ENCODE assay signal across 1 cellular context in the genomic region with DNA sequence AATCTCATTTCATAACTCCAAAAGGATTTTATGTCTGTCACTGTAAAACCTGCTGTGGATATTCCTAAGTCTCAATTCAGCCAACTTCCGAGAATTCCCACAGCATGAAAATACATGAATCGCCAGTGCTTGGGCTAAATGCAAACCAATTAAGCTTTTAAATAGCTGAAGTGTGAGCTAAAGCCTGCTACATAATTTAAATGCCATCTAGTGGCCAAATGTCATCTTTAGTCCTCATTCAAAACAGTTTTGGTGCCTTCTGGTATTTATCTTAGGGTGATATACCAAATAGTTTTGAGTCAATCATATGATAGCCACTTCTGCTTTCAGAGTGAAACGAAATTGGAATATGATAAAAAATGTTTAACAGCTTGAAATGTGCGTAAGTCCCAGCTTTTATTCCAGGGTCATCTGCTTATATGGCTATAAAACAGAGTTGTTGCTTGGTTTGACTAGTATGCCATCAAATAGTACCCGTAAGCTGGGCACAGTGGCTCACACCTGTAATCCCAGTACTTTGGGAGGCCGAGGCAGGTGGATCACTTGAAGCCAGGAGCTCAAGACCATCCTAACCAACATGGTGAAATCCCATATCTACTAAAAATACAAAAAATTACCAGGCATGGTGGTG.
TF ChIP-seq lines count a peak whose summit lies in the region.

No MANE protein-coding gene starts in this region.

TF ChIP-seq in H1, 55 proteins besides CTCF, POLR2A, EP300 and RAD21 (continued from another document):
- TF ChIP-seq, protein P1, sequence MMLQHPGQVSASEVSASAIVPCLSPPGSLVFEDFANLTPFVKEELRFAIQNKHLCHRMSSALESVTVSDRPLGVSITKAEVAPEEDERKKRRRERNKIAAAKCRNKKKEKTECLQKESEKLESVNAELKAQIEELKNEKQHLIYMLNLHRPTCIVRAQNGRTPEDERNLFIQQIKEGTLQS (IDR thresholded peaks at IDR 0.05; ENCODE audit: insufficient read depth, low read depth, low read length), result no peak
- TF ChIP-seq JUND (IDR thresholded peaks at IDR 0.05; ENCODE audit: low read length) (no peak), SP1 (IDR thresholded peaks at IDR 0.05; ENCODE audit: low read depth, low read length) (no peak), CBX8 (IDR thresholded peaks at IDR 0.05; ENCODE audit: borderline replicate concordance, low read depth, low read length) (no peak), SP2 (IDR thresholded peaks at IDR 0.05; ENCODE audit: low read length) (no peak), CBX5 (IDR thresholded peaks at IDR 0.05; ENCODE audit: low read depth, low read length) (no peak), SIRT6 (IDR thresholded peaks at IDR 0.05; ENCODE audit: low read length) (no peak), SRF (IDR thresholded peaks at IDR 0.05; ENCODE audit: low read depth, low read length) (no peak), BRCA1 (IDR thresholded peaks at IDR 0.05; ENCODE audit: low read depth, low read length) (no peak), CHD1 (IDR thresholded peaks at IDR 0.05; ENCODE audit: low read depth, low read length) (no peak), TAF7 (optimal IDR thresholded peaks at IDR 0.05; ENCODE audit: borderline replicate concordance, low read depth, low read length) (no peak), NRF1 (IDR thresholded peaks at IDR 0.05; ENCODE audit: low read depth, low read length) (no peak), KDM4A (IDR thresholded peaks at IDR 0.05; ENCODE audit: low read depth, low read length, severe bottlenecking) (no peak)
